ENCODE assay signal across 22 cellular contexts in the genomic region with DNA sequence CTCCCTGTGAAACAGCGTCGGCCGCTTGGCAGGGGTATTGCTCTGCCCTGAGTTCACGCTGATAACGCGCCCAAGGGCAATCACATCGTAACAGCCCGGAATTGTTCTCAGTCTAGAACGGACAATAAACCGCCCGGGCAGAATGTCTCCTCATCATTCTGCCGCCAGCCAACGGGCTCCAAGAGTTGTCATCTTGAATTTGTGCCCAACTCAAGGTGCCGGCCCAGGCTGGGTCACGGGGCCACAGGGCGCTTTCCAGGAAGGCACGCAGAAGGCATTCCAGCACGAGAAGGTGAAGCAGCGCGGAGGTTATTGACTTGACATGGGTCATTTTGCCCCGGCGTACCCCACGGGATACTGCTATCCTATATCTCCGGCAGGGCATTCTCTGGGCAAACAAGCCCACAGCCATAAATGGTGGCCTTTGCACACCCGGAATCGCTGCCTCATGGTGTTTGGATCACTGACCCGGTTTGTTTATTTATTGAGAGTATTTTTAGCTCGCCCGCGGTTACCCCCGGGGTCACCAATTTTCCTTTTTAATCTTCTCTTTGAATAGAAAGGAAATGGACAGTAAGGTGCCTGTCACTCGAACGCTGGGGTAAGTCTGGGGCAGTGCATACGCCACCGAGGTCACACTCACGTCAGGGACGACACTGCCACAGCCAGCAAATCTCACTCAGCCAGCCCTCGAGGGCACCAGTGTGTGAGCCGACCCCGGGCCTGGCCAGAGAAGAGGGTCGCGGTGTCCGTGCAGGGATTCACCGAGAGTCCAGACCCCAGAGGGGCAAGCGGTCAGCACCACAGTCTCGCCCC.
DNase-seq lines count a peak whose midpoint lies in the region; ATAC-seq and TF ChIP-seq lines count a peak whose summit lies in the region.
"Had no signal": no experiment of that assay in that cellular context is flagged by ENCODE, and none has a peak within 500 bp of the region (broad histone marks: within the 10 kb centered on the region; RNA-seq: fewer than 3 reads in every experiment).

No MANE protein-coding gene starts in this region.

- peaks cover 85% of the 10 kb centered on the region for H3K27me3 ChIP-seq in left ventricle myocardium inferior (ENCODE audit: low read depth)
- no peaks in the 10 kb centered on the region for H3K27me3 ChIP-seq in WERI-Rb-1 (ENCODE audit: insufficient read depth, low read depth, severe bottlenecking)
- H3K27me3 ChIP-seq in liver (ENCODE audit: control insufficient read depth in 4 of 4, insufficient read depth in 4 of 4, low read length in 3 of 4) = no peaks in the 10 kb centered on the region
- H3K27me3 ChIP-seq: pancreas, SJCRH30 had no signal

- ATAC-seq in Right ventricle myocardium superior (ENCODE audit: poor library complexity) = peak; percentile 38
- no peak for ATAC-seq in HG03175 (IDR thresholded peaks at IDR 0.05; ENCODE audit: unreplicated experiment)
- ATAC-seq in HG03039 (IDR thresholded peaks at IDR 0.05; ENCODE audit: unreplicated experiment) = no peak
- ATAC-seq: left lung; stimulated activated memory B cell treated with anti-CD40 and anti-IgM and Interleukin-4, amounts not matched to agents 10 μg/mL and 1 μg/mL and 100 μg/mL, for 72 hours had no signal

- H3K4me1 ChIP-seq in left ventricle myocardium inferior (peaks cover 5% of the 10 kb centered on the region), liver (ENCODE audit: control insufficient read depth in 4 of 4, insufficient read depth in 4 of 4, low read length in 3 of 4) (peaks cover 20 to 36% (median 26%) of the 10 kb centered on the region in 4 donors)
- H3K4me1 ChIP-seq: left lung, pancreas, SJCRH30 had no signal

- no peak overlapping the region for H3K9ac ChIP-seq in liver (ENCODE audit: low read depth in 1 of 2, low read length in 2 of 2)

- H3K27ac ChIP-seq in left ventricle myocardium inferior (replicated peaks) = no peak overlapping the region
- peak overlapping the region; percentile 96 for H3K27ac ChIP-seq in WERI-Rb-1
- H3K27ac ChIP-seq in liver (ENCODE audit: low read depth in 1 of 2, low read length in 2 of 2) = peak overlapping the region; percentile 51 to 57
- H3K27ac ChIP-seq: left lung, pancreas, SJCRH30, upper lobe of left lung had no signal

- no peaks in the 10 kb centered on the region for H3K9me3 ChIP-seq in left ventricle myocardium inferior (replicated peaks)
- no peaks in the 10 kb centered on the region for H3K9me3 ChIP-seq in WERI-Rb-1 (ENCODE audit: severe bottlenecking)
- H3K9me3 ChIP-seq in liver (ENCODE audit: control insufficient read depth in 4 of 4, low read length in 3 of 4) = no peaks in the 10 kb centered on the region
- H3K9me3 ChIP-seq: left lung, pancreas, SJCRH30, upper lobe of left lung had no signal

- no peaks in the 10 kb centered on the region for H3K36me3 ChIP-seq in left ventricle myocardium inferior
- no peaks in the 10 kb centered on the region for H3K36me3 ChIP-seq in WERI-Rb-1
- H3K36me3 ChIP-seq in liver (ENCODE audit: control insufficient read depth in 4 of 4, insufficient read depth in 3 of 4, low read depth in 1 of 4, low read length in 3 of 4) = no peaks in the 10 kb centered on the region
- H3K36me3 ChIP-seq: left lung, pancreas, SJCRH30, upper lobe of left lung had no signal

- peak in 1 of 2 donors; percentile 29 for TF ChIP-seq RAD21 in liver (IDR thresholded peaks at IDR 0.05)

- WGBS in liver = 20% methylated on average over 46 of the region's 46 CpGs

- TF ChIP-seq CTCF in left ventricle myocardium inferior (IDR thresholded peaks at IDR 0.05; ENCODE audit: borderline replicate concordance) (no peak), WERI-Rb-1 (IDR thresholded peaks at IDR 0.05; ENCODE audit: low read depth, low read length) (no peak), liver (IDR thresholded peaks at IDR 0.05; ENCODE audit: low read depth, low read length, missing input control) (no peak)

- intact Hi-C loops in Right ventricle myocardium superior (cut with DNase I) (no loop called here), left ventricle myocardium inferior (cut with micrococcal nuclease) (no loop called here)

- DNase-seq in Right ventricle myocardium superior = peak; percentile 35
- DNase-seq in left ventricle myocardium inferior = no peak
- DNase-seq in WERI-Rb-1 = no peak
- no peak for DNase-seq in SHP77 treated with DMSO at 0.1 percent for 48 hours (lab: John Stamatoyannopoulos, UW)
- no peak for DNase-seq in globus pallidus (ENCODE audit: low spot score)
- DNase-seq: ACHN; activated CD8-positive, alpha-beta memory T cell treated with anti-CD3 and anti-CD28 coated beads, Interleukin-2, amount 50 U/mL, for 4 hours; activated gamma-delta T cell treated with Interleukin-2 at 50 U/mL for 16 hours; amygdala; CD4-positive, CD25-positive, alpha-beta regulatory T cell; DND-41; H9; NCI-H1417 treated with DMSO at 0.1 percent for 48 hours; NCI-H2227 treated with DMSO at 0.1 percent for 48 hours; SJCRH30 had no signal

- H3K4me3 ChIP-seq in left ventricle myocardium inferior (no peak overlapping the region), WERI-Rb-1 (ENCODE audit: low read depth, low read length) (no peak overlapping the region), liver (ENCODE audit: low read depth in 1 of 3, low read length in 3 of 3) (no peak overlapping the region)
- H3K4me3 ChIP-seq: left lung, pancreas, SJCRH30, upper lobe of left lung had no signal

TF ChIP-seq in liver, 16 proteins besides CTCF, POLR2A, EP300 and RAD21:
- TF ChIP-seq JUND (IDR thresholded peaks at IDR 0.05) = peak; percentile 41 to 51
- TF ChIP-seq EGR1 (IDR thresholded peaks at IDR 0.05; ENCODE audit: low read depth in 2 of 2) = peak in 1 of 2 donors; percentile 39
- no peak for TF ChIP-seq GABPA (IDR thresholded peaks at IDR 0.05 in 1 of 2, conservative IDR thresholded peaks at IDR 0.05 in 1 of 2)
- peak; percentile 76 for TF ChIP-seq YY1 (IDR thresholded peaks at IDR 0.05)
- TF ChIP-seq TAF1 (conservative IDR thresholded peaks at IDR 0.05) = no peak
- TF ChIP-seq SP1 (IDR thresholded peaks at IDR 0.05) = peak; percentile 87
- TF ChIP-seq, protein P1, sequence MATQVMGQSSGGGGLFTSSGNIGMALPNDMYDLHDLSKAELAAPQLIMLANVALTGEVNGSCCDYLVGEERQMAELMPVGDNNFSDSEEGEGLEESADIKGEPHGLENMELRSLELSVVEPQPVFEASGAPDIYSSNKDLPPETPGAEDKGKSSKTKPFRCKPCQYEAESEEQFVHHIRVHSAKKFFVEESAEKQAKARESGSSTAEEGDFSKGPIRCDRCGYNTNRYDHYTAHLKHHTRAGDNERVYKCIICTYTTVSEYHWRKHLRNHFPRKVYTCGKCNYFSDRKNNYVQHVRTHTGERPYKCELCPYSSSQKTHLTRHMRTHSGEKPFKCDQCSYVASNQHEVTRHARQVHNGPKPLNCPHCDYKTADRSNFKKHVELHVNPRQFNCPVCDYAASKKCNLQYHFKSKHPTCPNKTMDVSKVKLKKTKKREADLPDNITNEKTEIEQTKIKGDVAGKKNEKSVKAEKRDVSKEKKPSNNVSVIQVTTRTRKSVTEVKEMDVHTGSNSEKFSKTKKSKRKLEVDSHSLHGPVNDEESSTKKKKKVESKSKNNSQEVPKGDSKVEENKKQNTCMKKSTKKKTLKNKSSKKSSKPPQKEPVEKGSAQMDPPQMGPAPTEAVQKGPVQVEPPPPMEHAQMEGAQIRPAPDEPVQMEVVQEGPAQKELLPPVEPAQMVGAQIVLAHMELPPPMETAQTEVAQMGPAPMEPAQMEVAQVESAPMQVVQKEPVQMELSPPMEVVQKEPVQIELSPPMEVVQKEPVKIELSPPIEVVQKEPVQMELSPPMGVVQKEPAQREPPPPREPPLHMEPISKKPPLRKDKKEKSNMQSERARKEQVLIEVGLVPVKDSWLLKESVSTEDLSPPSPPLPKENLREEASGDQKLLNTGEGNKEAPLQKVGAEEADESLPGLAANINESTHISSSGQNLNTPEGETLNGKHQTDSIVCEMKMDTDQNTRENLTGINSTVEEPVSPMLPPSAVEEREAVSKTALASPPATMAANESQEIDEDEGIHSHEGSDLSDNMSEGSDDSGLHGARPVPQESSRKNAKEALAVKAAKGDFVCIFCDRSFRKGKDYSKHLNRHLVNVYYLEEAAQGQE (IDR thresholded peaks at IDR 0.05) = peak; percentile 25
- peak; percentile 88 for TF ChIP-seq NR2F2 (IDR thresholded peaks at IDR 0.05)
- peak; percentile 62 to 69 for TF ChIP-seq HNF4A (conservative IDR thresholded peaks at IDR 0.05)
- TF ChIP-seq FOXA1 (IDR thresholded peaks at IDR 0.05) = no peak
- TF ChIP-seq, protein P2, sequence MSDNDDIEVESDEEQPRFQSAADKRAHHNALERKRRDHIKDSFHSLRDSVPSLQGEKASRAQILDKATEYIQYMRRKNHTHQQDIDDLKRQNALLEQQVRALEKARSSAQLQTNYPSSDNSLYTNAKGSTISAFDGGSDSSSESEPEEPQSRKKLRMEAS (IDR thresholded peaks at IDR 0.05) = peak; percentile 12
- peak; percentile 40 for TF ChIP-seq HNF4G (IDR thresholded peaks at IDR 0.05)
- TF ChIP-seq FOXA2 (IDR thresholded peaks at IDR 0.05) = peak; percentile 42
- TF ChIP-seq, protein P3, sequence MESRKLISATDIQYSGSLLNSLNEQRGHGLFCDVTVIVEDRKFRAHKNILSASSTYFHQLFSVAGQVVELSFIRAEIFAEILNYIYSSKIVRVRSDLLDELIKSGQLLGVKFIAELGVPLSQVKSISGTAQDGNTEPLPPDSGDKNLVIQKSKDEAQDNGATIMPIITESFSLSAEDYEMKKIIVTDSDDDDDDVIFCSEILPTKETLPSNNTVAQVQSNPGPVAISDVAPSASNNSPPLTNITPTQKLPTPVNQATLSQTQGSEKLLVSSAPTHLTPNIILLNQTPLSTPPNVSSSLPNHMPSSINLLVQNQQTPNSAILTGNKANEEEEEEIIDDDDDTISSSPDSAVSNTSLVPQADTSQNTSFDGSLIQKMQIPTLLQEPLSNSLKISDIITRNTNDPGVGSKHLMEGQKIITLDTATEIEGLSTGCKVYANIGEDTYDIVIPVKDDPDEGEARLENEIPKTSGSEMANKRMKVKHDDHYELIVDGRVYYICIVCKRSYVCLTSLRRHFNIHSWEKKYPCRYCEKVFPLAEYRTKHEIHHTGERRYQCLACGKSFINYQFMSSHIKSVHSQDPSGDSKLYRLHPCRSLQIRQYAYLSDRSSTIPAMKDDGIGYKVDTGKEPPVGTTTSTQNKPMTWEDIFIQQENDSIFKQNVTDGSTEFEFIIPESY (IDR thresholded peaks at IDR 0.05) = no peak
- TF ChIP-seq, protein P4, sequence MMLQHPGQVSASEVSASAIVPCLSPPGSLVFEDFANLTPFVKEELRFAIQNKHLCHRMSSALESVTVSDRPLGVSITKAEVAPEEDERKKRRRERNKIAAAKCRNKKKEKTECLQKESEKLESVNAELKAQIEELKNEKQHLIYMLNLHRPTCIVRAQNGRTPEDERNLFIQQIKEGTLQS (IDR thresholded peaks at IDR 0.05) = peak; percentile 20
- TF ChIP-seq RXRA (IDR thresholded peaks at IDR 0.05) = peak; percentile 94 to 98
TF ChIP-seq in liver: peak in this region for 12.
